ENCODE assay signal across 21 cellular contexts in the genomic region with DNA sequence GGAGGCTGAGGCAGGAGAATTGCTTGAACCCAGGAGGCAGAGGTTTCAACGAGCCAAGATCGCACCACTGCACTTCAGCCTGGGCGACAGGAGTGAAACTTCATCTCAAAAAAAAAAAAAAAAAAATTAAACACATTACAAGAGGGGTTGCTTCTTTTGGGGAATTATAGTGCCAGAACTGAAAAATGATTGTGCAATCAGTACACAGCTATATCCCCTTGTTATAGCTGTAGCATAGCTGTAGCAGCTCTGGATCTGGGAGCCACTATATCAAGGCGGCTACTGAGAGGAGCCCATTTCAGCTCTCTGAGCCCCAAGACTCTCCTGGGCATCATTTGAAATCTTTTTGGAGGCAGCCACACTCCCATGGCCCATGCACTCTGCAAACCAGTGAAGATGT.
"Had no signal": no experiment of that assay in that cellular context is flagged by ENCODE, and none has a peak within 500 bp of the region (broad histone marks: within the 10 kb centered on the region; RNA-seq: fewer than 3 reads in every experiment).

No MANE protein-coding gene starts in this region.

- ATAC-seq: effector memory CD8-positive, alpha-beta T cell had no signal

- H3K27me3 ChIP-seq: neural progenitor cell, right atrium auricular region, sigmoid colon, stomach, thyroid gland, vagina had no signal

- H3K4me1 ChIP-seq: neural progenitor cell, prostate gland, right atrium auricular region, sigmoid colon, stomach, thyroid gland, vagina had no signal

- H2AFZ ChIP-seq: neural progenitor cell had no signal

- H3K36me3 ChIP-seq: neural progenitor cell, prostate gland, right atrium auricular region, sigmoid colon, stomach, thyroid gland, vagina had no signal

- H3K9ac ChIP-seq: neural progenitor cell had no signal

- H3K4me3 ChIP-seq: coronary artery, lung, neural progenitor cell, prostate gland, right atrium auricular region, sigmoid colon, stomach, thyroid gland, vagina had no signal

- FAIRE-seq: endometrium, frontal cortex had no signal

- DNase-seq: effector memory CD8-positive, alpha-beta T cell; hypothalamus; immature natural killer cell; islet precursor cell; mesenchymal stem cell; naive thymus-derived CD4-positive, alpha-beta T cell; nucleus accumbens; sigmoid colon; stimulated activated CD4-positive, alpha-beta T cell treated with anti-CD3 and anti-CD28 coated beads, Interleukin-2, amount 100 ng/mL, for 24 hours; stimulated activated CD4-positive, alpha-beta T cell treated with anti-CD3 and anti-CD28 coated beads, Interleukin-4, amount 100 ng/mL, for 24 hours; stimulated activated naive CD4-positive, alpha-beta T cell treated with Interleukin-2 at 50 U/mL for 16 hours; stomach; thyroid gland had no signal

- H3K4me2 ChIP-seq: neural progenitor cell had no signal

- H3K27ac ChIP-seq: coronary artery, neural progenitor cell, prostate gland, right atrium auricular region, sigmoid colon, stomach, thyroid gland, vagina had no signal

- H3K9me3 ChIP-seq: prostate gland, right atrium auricular region, sigmoid colon, stomach, thyroid gland, vagina had no signal
